Comparison of ENCODE assay signal across 1 cellular context in genomic region chr6:110329729-110330436, GRCh38.
TF ChIP-seq lines count a peak whose summit lies in the region.

No MANE protein-coding gene starts in this region.

TF ChIP-seq in A549, 52 proteins besides CTCF, POLR2A, EP300 and RAD21 (continued from another document):
- no peak for TF ChIP-seq USF2 (IDR thresholded peaks at IDR 0.05)
- TF ChIP-seq PHF8 (IDR thresholded peaks at IDR 0.05; ENCODE audit: borderline replicate concordance, low read depth), result no peak
- TF ChIP-seq BHLHE40 (IDR thresholded peaks at IDR 0.05; ENCODE audit: low read depth, low read length), result no peak
- no peak for TF ChIP-seq CHD4 (IDR thresholded peaks at IDR 0.05; ENCODE audit: borderline replicate concordance)
- no peak for TF ChIP-seq HDAC2 (IDR thresholded peaks at IDR 0.05)
- no peak for TF ChIP-seq CBX2 (IDR thresholded peaks at IDR 0.05; ENCODE audit: borderline replicate concordance, low read depth)
- no peak for TF ChIP-seq MAZ (IDR thresholded peaks at IDR 0.05; ENCODE audit: borderline replicate concordance, low read depth, low read length)
- no peak for TF ChIP-seq NFE2L2 (conservative IDR thresholded peaks at IDR 0.05; ENCODE audit: low read length)
- TF ChIP-seq HOXA7 (CRISPR knock-in tag; IDR thresholded peaks at IDR 0.05), result no peak
- no peak for TF ChIP-seq HOXB13 (CRISPR knock-in tag; IDR thresholded peaks at IDR 0.05; ENCODE audit: low read depth)
- no peak for TF ChIP-seq POLR2AphosphoS2 (conservative IDR thresholded peaks at IDR 0.05; ENCODE audit: low read length)
- TF ChIP-seq PBX3 (IDR thresholded peaks at IDR 0.05), result no peak
- no peak for TF ChIP-seq ZNF302 (CRISPR knock-in tag; IDR thresholded peaks at IDR 0.05)
- TF ChIP-seq HMGXB4 (CRISPR knock-in tag; IDR thresholded peaks at IDR 0.05; ENCODE audit: borderline replicate concordance), result no peak
